1 cellular context compared by ENCODE assay signal in the genomic region with DNA sequence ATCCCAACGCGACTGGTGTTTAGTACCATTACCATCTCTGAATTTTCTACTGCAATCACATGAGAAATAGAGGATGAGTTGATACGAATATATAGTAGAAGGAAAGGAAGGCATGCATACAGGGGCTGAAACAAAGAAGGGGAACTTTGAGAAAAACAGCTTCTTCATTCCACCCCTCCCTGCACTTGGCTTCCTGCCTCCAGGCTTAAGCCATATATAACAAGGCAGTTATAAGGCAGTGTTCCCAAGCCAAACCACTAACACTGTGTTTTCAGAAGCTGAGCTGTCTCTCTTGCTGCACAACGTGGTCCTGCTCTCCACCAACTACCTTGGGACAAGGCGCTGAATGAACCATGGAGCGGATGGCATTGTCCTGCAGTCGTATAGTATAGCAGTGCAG.
TF ChIP-seq lines count a peak whose summit lies in the region.

No MANE protein-coding gene starts in this region.

TF ChIP-seq in SK-N-SH, 30 proteins besides CTCF, POLR2A, EP300 and RAD21 (continued from another document):
- TF ChIP-seq, protein P1, sequence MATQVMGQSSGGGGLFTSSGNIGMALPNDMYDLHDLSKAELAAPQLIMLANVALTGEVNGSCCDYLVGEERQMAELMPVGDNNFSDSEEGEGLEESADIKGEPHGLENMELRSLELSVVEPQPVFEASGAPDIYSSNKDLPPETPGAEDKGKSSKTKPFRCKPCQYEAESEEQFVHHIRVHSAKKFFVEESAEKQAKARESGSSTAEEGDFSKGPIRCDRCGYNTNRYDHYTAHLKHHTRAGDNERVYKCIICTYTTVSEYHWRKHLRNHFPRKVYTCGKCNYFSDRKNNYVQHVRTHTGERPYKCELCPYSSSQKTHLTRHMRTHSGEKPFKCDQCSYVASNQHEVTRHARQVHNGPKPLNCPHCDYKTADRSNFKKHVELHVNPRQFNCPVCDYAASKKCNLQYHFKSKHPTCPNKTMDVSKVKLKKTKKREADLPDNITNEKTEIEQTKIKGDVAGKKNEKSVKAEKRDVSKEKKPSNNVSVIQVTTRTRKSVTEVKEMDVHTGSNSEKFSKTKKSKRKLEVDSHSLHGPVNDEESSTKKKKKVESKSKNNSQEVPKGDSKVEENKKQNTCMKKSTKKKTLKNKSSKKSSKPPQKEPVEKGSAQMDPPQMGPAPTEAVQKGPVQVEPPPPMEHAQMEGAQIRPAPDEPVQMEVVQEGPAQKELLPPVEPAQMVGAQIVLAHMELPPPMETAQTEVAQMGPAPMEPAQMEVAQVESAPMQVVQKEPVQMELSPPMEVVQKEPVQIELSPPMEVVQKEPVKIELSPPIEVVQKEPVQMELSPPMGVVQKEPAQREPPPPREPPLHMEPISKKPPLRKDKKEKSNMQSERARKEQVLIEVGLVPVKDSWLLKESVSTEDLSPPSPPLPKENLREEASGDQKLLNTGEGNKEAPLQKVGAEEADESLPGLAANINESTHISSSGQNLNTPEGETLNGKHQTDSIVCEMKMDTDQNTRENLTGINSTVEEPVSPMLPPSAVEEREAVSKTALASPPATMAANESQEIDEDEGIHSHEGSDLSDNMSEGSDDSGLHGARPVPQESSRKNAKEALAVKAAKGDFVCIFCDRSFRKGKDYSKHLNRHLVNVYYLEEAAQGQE (IDR thresholded peaks at IDR 0.05; ENCODE audit: low read depth, low read length), result no peak
- TF ChIP-seq MEF2A (IDR thresholded peaks at IDR 0.05; ENCODE audit: borderline replicate concordance, low read depth), result no peak
- no peak for TF ChIP-seq NRF1 (IDR thresholded peaks at IDR 0.05; ENCODE audit: low read depth, low read length)
